In genomic region chr13:109204252-109204651, GRCh38 we compare ENCODE assay signal across 25 cellular contexts.
"Had no signal": no experiment of that assay in that cellular context is flagged by ENCODE, and none has a peak within 500 bp of the region (broad histone marks: within the 10 kb centered on the region; RNA-seq: fewer than 3 reads in every experiment).

No MANE protein-coding gene starts in this region.

- H3K27ac Mint-ChIP-seq: activated CD8-positive, alpha-beta T cell treated with anti-CD3 and anti-CD28 coated beads, Interleukin-2, amount 10 ng/mL, durations not matched to agents 7 days and 5 days; activated naive CD8-positive, alpha-beta T cell; effector memory CD8-positive, alpha-beta T cell; stimulated activated memory B cell treated with anti-CD40 and anti-IgM and Interleukin-4, amounts not matched to agents 10 μg/mL and 1 μg/mL and 100 μg/mL, for 72 hours; T-cell; T-helper 2 cell treated with Interferon-gamma antibody and Interleukin-4, amounts not matched to agents 5 μg/mL and 100 μg/mL, for 36 hours; type B pancreatic cell had no signal

- H3K9me3 Mint-ChIP-seq: stimulated activated memory B cell treated with anti-CD40 and anti-IgM and Interleukin-4, amounts not matched to agents 10 μg/mL and 1 μg/mL and 100 μg/mL, for 72 hours; T-helper 2 cell treated with Interferon-gamma antibody and Interleukin-4, amounts not matched to agents 5 μg/mL and 100 μg/mL, for 36 hours; type B pancreatic cell had no signal

- H3K4me1 ChIP-seq: adrenal gland, ascending aorta, sigmoid colon, testis had no signal

- H3K27ac ChIP-seq: adrenal gland, ascending aorta, dorsolateral prefrontal cortex, esophagus muscularis mucosa, heart left ventricle, sigmoid colon, testis, WERI-Rb-1 had no signal

- H3K36me3 Mint-ChIP-seq: activated naive CD8-positive, alpha-beta T cell; stimulated activated memory B cell treated with anti-CD40 and anti-IgM and Interleukin-4, amounts not matched to agents 10 μg/mL and 1 μg/mL and 100 μg/mL, for 72 hours; T-cell; type B pancreatic cell had no signal

- H3K27me3 Mint-ChIP-seq: effector memory CD8-positive, alpha-beta T cell; stimulated activated memory B cell treated with anti-CD40 and anti-IgM and Interleukin-4, amounts not matched to agents 10 μg/mL and 1 μg/mL and 100 μg/mL, for 72 hours; type B pancreatic cell had no signal

- H3K4me3 ChIP-seq: adrenal gland, ascending aorta, dorsolateral prefrontal cortex, esophagus muscularis mucosa, heart left ventricle, mucosa of descending colon, sigmoid colon, smooth muscle cell, testis had no signal

- H3K9me3 ChIP-seq: adrenal gland, ascending aorta, esophagus muscularis mucosa, heart left ventricle, mucosa of descending colon, sigmoid colon, testis had no signal

- DNase-seq: activated CD4-positive, alpha-beta T cell treated with anti-CD3 and anti-CD28 coated beads, Interleukin-2, amount 50 U/mL, for 1 hour; activated CD4-positive, CD25-positive, alpha-beta regulatory T cell treated with anti-CD3 and anti-CD28 coated beads, Interleukin-2, amount 50 U/mL, for 72 hours; activated CD8-positive, alpha-beta T cell treated with anti-CD3 and anti-CD28 coated beads, Interleukin-2, amount 10 ng/mL, durations not matched to agents 7 days and 5 days; activated naive CD4-positive, alpha-beta T cell; activated T-cell treated with anti-CD3 and anti-CD28 coated beads, Interleukin-2, amount 50 U/mL, for 1 hour; adrenal gland; central memory CD4-positive, alpha-beta T cell; dorsolateral prefrontal cortex; effector memory CD8-positive, alpha-beta T cell; heart left ventricle; mesendoderm; mucosa of descending colon; nucleus accumbens; sigmoid colon; stimulated activated CD4-positive, alpha-beta T cell treated with anti-CD3 and anti-CD28 coated beads, Interleukin-15, amount 100 ng/mL, for 24 hours; T-cell; testis; WERI-Rb-1 had no signal

- H3K4me3 Mint-ChIP-seq: activated CD8-positive, alpha-beta T cell treated with anti-CD3 and anti-CD28 coated beads, Interleukin-2, amount 10 ng/mL, durations not matched to agents 7 days and 5 days; activated naive CD8-positive, alpha-beta T cell; effector memory CD8-positive, alpha-beta T cell; stimulated activated memory B cell treated with anti-CD40 and anti-IgM and Interleukin-4, amounts not matched to agents 10 μg/mL and 1 μg/mL and 100 μg/mL, for 72 hours; T-cell; T-helper 2 cell treated with Interferon-gamma antibody and Interleukin-4, amounts not matched to agents 5 μg/mL and 100 μg/mL, for 36 hours; type B pancreatic cell had no signal

- H3K36me3 ChIP-seq: adrenal gland, ascending aorta, esophagus muscularis mucosa, heart left ventricle, sigmoid colon, WERI-Rb-1 had no signal

- ATAC-seq: activated CD8-positive, alpha-beta T cell treated with anti-CD3 and anti-CD28 coated beads, Interleukin-2, amount 10 ng/mL, durations not matched to agents 7 days and 5 days; effector memory CD8-positive, alpha-beta T cell; mucosa of descending colon; stimulated activated memory B cell treated with anti-CD40 and anti-IgM and Interleukin-4, amounts not matched to agents 10 μg/mL and 1 μg/mL and 100 μg/mL, for 72 hours; T-cell had no signal

- H3K4me1 Mint-ChIP-seq: stimulated activated memory B cell treated with anti-CD40 and anti-IgM and Interleukin-4, amounts not matched to agents 10 μg/mL and 1 μg/mL and 100 μg/mL, for 72 hours; T-cell had no signal

- H3K27me3 ChIP-seq: adrenal gland, ascending aorta, esophagus muscularis mucosa, heart left ventricle, sigmoid colon, testis had no signal
